ENCODE assay signal across 1 cellular context in the genomic region with DNA sequence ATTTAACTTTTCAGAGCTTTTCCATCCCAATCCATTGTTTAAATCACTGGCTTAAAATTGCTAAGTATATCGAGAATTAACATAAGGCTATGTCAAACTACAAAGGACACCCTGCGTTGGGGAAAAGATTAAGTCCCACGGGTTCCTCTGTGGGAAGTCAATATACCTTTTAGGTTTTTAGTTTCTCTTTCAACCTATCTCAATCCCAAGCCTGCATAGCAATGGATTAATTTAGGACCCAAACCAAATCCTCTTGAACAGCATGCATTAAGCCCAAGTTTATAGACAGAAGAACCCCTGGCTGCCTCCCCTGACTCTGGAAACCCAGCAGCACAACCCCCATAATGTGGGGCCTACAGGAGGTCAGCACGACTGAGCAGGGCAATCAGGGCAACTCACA.
TF ChIP-seq lines count a peak whose summit lies in the region.

No MANE protein-coding gene starts in this region.

TF ChIP-seq in GM12878, 131 proteins besides CTCF, POLR2A, EP300 and RAD21:
- TF ChIP-seq MTA2 (IDR thresholded peaks at IDR 0.05; ENCODE audit: low read depth) (no peak), NFYA (IDR thresholded peaks at IDR 0.05; ENCODE audit: borderline replicate concordance, low read depth, low read length) (no peak), ZNF622 (IDR thresholded peaks at IDR 0.05) (no peak), SMARCA5 (IDR thresholded peaks at IDR 0.05) (no peak), KDM1A (IDR thresholded peaks at IDR 0.05; ENCODE audit: borderline replicate concordance) (no peak), CEBPB (IDR thresholded peaks at IDR 0.05; ENCODE audit: borderline replicate concordance in 1 of 2, low read depth in 2 of 2, low read length in 2 of 2) (no peak), BHLHE40 (IDR thresholded peaks at IDR 0.05; ENCODE audit: borderline replicate concordance in 1 of 2, low read depth in 2 of 2, low read length in 1 of 2) (no peak), KLF5 (IDR thresholded peaks at IDR 0.05; ENCODE audit: partially characterized antibody) (no peak), CBX5 (IDR thresholded peaks at IDR 0.05; ENCODE audit: low read depth) (no peak), BACH1 (IDR thresholded peaks at IDR 0.05; ENCODE audit: borderline replicate concordance) (no peak)
- TF ChIP-seq, protein P1, sequence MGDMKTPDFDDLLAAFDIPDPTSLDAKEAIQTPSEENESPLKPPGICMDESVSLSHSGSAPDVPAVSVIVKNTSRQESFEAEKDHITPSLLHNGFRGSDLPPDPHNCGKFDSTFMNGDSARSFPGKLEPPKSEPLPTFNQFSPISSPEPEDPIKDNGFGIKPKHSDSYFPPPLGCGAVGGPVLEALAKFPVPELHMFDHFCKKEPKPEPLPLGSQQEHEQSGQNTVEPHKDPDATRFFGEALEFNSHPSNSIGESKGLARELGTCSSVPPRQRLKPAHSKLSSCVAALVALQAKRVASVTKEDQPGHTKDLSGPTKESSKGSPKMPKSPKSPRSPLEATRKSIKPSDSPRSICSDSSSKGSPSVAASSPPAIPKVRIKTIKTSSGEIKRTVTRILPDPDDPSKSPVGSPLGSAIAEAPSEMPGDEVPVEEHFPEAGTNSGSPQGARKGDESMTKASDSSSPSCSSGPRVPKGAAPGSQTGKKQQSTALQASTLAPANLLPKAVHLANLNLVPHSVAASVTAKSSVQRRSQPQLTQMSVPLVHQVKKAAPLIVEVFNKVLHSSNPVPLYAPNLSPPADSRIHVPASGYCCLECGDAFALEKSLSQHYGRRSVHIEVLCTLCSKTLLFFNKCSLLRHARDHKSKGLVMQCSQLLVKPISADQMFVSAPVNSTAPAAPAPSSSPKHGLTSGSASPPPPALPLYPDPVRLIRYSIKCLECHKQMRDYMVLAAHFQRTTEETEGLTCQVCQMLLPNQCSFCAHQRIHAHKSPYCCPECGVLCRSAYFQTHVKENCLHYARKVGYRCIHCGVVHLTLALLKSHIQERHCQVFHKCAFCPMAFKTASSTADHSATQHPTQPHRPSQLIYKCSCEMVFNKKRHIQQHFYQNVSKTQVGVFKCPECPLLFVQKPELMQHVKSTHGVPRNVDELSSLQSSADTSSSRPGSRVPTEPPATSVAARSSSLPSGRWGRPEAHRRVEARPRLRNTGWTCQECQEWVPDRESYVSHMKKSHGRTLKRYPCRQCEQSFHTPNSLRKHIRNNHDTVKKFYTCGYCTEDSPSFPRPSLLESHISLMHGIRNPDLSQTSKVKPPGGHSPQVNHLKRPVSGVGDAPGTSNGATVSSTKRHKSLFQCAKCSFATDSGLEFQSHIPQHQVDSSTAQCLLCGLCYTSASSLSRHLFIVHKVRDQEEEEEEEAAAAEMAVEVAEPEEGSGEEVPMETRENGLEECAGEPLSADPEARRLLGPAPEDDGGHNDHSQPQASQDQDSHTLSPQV (IDR thresholded peaks at IDR 0.05), result no peak
- TF ChIP-seq, protein P2, sequence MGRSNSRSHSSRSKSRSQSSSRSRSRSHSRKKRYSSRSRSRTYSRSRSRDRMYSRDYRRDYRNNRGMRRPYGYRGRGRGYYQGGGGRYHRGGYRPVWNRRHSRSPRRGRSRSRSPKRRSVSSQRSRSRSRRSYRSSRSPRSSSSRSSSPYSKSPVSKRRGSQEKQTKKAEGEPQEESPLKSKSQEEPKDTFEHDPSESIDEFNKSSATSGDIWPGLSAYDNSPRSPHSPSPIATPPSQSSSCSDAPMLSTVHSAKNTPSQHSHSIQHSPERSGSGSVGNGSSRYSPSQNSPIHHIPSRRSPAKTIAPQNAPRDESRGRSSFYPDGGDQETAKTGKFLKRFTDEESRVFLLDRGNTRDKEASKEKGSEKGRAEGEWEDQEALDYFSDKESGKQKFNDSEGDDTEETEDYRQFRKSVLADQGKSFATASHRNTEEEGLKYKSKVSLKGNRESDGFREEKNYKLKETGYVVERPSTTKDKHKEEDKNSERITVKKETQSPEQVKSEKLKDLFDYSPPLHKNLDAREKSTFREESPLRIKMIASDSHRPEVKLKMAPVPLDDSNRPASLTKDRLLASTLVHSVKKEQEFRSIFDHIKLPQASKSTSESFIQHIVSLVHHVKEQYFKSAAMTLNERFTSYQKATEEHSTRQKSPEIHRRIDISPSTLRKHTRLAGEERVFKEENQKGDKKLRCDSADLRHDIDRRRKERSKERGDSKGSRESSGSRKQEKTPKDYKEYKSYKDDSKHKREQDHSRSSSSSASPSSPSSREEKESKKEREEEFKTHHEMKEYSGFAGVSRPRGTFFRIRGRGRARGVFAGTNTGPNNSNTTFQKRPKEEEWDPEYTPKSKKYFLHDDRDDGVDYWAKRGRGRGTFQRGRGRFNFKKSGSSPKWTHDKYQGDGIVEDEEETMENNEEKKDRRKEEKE (IDR thresholded peaks at IDR 0.05), result no peak
- TF ChIP-seq, protein P3, sequence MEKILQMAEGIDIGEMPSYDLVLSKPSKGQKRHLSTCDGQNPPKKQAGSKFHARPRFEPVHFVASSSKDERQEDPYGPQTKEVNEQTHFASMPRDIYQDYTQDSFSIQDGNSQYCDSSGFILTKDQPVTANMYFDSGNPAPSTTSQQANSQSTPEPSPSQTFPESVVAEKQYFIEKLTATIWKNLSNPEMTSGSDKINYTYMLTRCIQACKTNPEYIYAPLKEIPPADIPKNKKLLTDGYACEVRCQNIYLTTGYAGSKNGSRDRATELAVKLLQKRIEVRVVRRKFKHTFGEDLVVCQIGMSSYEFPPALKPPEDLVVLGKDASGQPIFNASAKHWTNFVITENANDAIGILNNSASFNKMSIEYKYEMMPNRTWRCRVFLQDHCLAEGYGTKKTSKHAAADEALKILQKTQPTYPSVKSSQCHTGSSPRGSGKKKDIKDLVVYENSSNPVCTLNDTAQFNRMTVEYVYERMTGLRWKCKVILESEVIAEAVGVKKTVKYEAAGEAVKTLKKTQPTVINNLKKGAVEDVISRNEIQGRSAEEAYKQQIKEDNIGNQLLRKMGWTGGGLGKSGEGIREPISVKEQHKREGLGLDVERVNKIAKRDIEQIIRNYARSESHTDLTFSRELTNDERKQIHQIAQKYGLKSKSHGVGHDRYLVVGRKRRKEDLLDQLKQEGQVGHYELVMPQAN (conservative IDR thresholded peaks at IDR 0.05), result no peak
- TF ChIP-seq, protein P4, sequence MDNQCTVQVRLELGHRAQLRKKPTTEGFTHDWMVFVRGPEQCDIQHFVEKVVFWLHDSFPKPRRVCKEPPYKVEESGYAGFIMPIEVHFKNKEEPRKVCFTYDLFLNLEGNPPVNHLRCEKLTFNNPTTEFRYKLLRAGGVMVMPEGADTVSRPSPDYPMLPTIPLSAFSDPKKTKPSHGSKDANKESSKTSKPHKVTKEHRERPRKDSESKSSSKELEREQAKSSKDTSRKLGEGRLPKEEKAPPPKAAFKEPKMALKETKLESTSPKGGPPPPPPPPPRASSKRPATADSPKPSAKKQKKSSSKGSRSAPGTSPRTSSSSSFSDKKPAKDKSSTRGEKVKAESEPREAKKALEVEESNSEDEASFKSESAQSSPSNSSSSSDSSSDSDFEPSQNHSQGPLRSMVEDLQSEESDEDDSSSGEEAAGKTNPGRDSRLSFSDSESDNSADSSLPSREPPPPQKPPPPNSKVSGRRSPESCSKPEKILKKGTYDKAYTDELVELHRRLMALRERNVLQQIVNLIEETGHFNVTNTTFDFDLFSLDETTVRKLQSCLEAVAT (IDR thresholded peaks at IDR 0.05), result no peak
TF ChIP-seq in GM12878: peak in this region for 0.
